In the genomic region with DNA sequence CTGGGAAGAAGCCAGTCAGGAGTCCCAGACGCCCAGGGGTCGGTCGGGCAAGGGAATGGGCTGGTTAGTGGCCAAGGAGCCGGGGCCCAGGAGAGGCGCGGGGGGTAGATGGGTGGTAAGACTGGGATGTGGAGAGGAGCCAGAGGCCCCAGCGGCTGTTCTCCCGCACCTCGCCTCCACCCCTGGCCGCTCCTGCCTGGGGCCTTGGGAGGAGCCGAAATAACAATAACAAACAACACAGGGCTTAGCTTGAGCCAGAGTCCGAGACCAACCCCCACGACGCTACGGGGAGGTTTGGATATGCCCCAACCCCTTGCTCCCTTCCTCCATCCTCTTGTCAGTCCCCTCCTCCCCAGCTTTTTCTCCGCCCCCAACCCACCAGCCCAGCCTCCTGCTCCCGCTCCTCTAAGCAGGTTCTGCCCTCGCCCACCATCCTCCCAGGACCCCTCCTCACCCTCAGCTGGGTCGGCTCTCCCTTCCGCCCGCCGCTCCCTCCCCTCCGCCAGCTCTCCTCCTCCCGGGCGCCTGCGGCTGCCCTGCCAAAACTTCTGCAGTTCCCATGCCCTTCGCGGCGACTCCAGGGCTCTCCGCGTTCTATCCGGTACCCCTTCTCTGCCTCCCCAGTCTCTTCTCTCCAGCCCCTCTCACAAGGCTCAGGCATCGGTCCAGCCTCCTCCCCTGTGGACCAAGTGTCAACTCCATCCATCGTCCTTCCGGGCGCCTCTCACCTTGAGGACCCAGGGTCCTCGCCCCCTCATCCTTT, we compare ENCODE assay signal across 1 cellular context.
TF ChIP-seq lines count a peak whose summit lies in the region.

No MANE protein-coding gene starts in this region.

TF ChIP-seq in SK-N-SH treated with all-trans-retinoic acid at 6 μM for 48 hours, 23 proteins besides CTCF, POLR2A, EP300 and RAD21 (continued from another document):
- TF ChIP-seq, protein P1, sequence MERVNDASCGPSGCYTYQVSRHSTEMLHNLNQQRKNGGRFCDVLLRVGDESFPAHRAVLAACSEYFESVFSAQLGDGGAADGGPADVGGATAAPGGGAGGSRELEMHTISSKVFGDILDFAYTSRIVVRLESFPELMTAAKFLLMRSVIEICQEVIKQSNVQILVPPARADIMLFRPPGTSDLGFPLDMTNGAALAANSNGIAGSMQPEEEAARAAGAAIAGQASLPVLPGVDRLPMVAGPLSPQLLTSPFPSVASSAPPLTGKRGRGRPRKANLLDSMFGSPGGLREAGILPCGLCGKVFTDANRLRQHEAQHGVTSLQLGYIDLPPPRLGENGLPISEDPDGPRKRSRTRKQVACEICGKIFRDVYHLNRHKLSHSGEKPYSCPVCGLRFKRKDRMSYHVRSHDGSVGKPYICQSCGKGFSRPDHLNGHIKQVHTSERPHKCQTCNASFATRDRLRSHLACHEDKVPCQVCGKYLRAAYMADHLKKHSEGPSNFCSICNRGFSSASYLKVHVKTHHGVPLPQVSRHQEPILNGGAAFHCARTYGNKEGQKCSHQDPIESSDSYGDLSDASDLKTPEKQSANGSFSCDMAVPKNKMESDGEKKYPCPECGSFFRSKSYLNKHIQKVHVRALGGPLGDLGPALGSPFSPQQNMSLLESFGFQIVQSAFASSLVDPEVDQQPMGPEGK (CRISPR knock-in tag; IDR thresholded peaks at IDR 0.05; ENCODE audit: borderline replicate concordance), result no peak
- TF ChIP-seq TOX (CRISPR knock-in tag; IDR thresholded peaks at IDR 0.05; ENCODE audit: borderline replicate concordance) (no peak), ZFP30 (CRISPR knock-in tag; IDR thresholded peaks at IDR 0.05) (no peak)
